In the genomic region with DNA sequence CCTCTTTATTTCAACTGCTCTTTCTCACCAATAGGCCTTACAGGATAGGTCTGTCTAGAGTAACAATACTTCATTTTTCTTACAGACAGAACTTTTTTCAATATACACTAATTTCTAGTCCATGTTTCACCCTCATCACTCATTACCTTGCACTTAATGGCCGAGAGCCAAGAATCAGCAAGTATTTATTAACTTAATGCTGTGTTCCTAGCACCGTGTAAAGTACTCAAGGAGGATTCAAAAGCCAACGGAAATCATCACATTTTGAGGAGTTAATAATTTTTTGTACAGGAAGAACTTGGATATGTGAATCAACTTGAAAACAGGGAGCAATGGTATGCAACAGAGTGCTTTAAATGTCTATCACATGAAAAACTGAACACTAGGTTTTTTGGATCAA, we compare ENCODE assay signal across 17 cellular contexts.
"Had no signal": no experiment of that assay in that cellular context is flagged by ENCODE, and none has a peak within 500 bp of the region (broad histone marks: within the 10 kb centered on the region; RNA-seq: fewer than 3 reads in every experiment).

No MANE protein-coding gene starts in this region.

- H3K9me3 ChIP-seq: body of pancreas, ovary, testis had no signal

- H3K27me3 ChIP-seq: body of pancreas, ovary, testis had no signal

- DNase-seq: activated CD4-positive, alpha-beta T cell treated with anti-CD3 and anti-CD28 coated beads for 48 hours; activated CD8-positive, alpha-beta memory T cell treated with anti-CD3 and anti-CD28 coated beads for 24 hours; activated T-cell treated with anti-CD3 and anti-CD28 coated beads for 4 hours; body of pancreas; effector memory CD4-positive, alpha-beta T cell; erythroblast; hypothalamus; left colon; nephron progenitor cell; ovary; stimulated activated CD4-positive, alpha-beta T cell treated with anti-CD3 and anti-CD28 coated beads, Interleukin-15, amount 100 ng/mL, for 24 hours; stimulated activated CD4-positive, alpha-beta T cell treated with anti-CD3 and anti-CD28 coated beads, Interleukin-4, amount 100 ng/mL, for 24 hours; stimulated activated naive CD8-positive, alpha-beta T cell treated with anti-CD3 and anti-CD28 coated beads, Interleukin-15, amount 100 ng/mL, for 72 hours; T-helper 1 cell; testis had no signal

- H3K4me3 Mint-ChIP-seq: activated naive CD4-positive, alpha-beta T cell treated with anti-CD3 and anti-CD28 coated beads, Interleukin-2, amount 50 U/mL, for 24 hours; central memory CD8-positive, alpha-beta T cell; nephron progenitor cell; stimulated activated naive CD8-positive, alpha-beta T cell treated with anti-CD3 and anti-CD28 coated beads, Interleukin-15, amount 100 ng/mL, for 72 hours had no signal

- H3K36me3 ChIP-seq: ovary had no signal

- H3K36me3 Mint-ChIP-seq: activated naive CD4-positive, alpha-beta T cell treated with anti-CD3 and anti-CD28 coated beads, Interleukin-2, amount 50 U/mL, for 24 hours had no signal

- H3K27ac Mint-ChIP-seq: activated naive CD4-positive, alpha-beta T cell treated with anti-CD3 and anti-CD28 coated beads, Interleukin-2, amount 50 U/mL, for 24 hours; nephron progenitor cell had no signal

- ATAC-seq: body of pancreas, left colon had no signal

- H3K27ac ChIP-seq: body of pancreas, ovary, testis had no signal

- H3K4me3 ChIP-seq: body of pancreas, ovary, testis had no signal

- H3K4me1 Mint-ChIP-seq: activated naive CD4-positive, alpha-beta T cell treated with anti-CD3 and anti-CD28 coated beads, Interleukin-2, amount 50 U/mL, for 24 hours; central memory CD8-positive, alpha-beta T cell had no signal

- H3K9me3 Mint-ChIP-seq: activated naive CD4-positive, alpha-beta T cell treated with anti-CD3 and anti-CD28 coated beads, Interleukin-2, amount 50 U/mL, for 24 hours; central memory CD8-positive, alpha-beta T cell; stimulated activated naive CD8-positive, alpha-beta T cell treated with anti-CD3 and anti-CD28 coated beads, Interleukin-15, amount 100 ng/mL, for 72 hours had no signal

- H3K4me1 ChIP-seq: testis had no signal
